Comparison of ENCODE assay signal across 7 cellular contexts in the genomic region with DNA sequence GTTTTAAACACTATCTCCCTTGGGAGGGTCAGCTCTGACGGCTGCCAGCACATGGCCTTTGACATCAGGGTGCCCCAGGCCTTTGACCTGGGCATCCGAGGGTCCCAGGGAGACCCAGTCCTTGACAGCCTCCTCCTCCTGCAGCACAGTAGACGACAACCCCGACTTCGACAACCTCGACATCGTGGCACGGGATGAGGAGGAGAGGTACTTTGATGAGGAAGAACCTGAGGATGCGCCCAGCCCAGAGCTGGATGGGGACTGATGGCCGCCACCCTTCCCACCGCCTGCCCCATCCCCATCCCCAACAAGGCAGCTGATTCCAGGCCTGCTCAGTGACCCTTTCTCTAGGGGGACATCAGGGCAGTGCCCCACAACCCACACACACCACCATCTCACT. TPM values are rescaled to one million over a fixed set of nuclear protein-coding genes. Genes with fewer than 3 reads are reported as not detected.
A peak's percentile ranks its signal among the peaks of the same experiment; 100 is the strongest.
DNase-seq lines count a peak whose midpoint lies in the region; ATAC-seq, FAIRE-seq and TF ChIP-seq lines count a peak whose summit lies in the region.
"Had no signal": no experiment of that assay in that cellular context is flagged by ENCODE, and none has a peak within 500 bp of the region (broad histone marks: within the 10 kb centered on the region; RNA-seq: fewer than 3 reads in every experiment).

No MANE protein-coding gene starts in this region.

- peak overlapping the region; percentile 62 for H3K4me2 ChIP-seq in A549

- peaks cover 42% of the 10 kb centered on the region for H3K4me1 Mint-ChIP-seq in memory B cell

- no peak for DNase-seq in A549 (ENCODE audit: low read depth in 1 of 2, low spot score in 1 of 2)
- no peak for DNase-seq in WERI-Rb-1
- DNase-seq in memory B cell (ENCODE audit: low spot score in 2 of 2) = no peak
- no peak for DNase-seq in LoVo (ENCODE audit: low spot score)
- no peak for DNase-seq in MG63
- DNase-seq: activated gamma-delta T cell had no signal

- POLR2A ChIA-PET in A549 (lab: Yijun Ruan, JAX) = interaction anchor here (1.0 to 4.9 kb wide), 5 partner anchors 12 to 117 kb away, joined by 3 to 32 read pairs (median 12); a partner anchor contains a TSS

- no peak overlapping the region for H3K4me3 Mint-ChIP-seq in memory B cell

- H3K9me3 Mint-ChIP-seq in memory B cell = no peaks in the 10 kb centered on the region

- H3K27me3 Mint-ChIP-seq in memory B cell = no peaks in the 10 kb centered on the region

- H3K9me3 ChIP-seq in A549 (no peaks in the 10 kb centered on the region), WERI-Rb-1 (ENCODE audit: severe bottlenecking) (no peaks in the 10 kb centered on the region), MG63 (no peaks in the 10 kb centered on the region)

- no peaks in the 10 kb centered on the region for H3K27me3 ChIP-seq in WERI-Rb-1 (ENCODE audit: insufficient read depth, low read depth, severe bottlenecking)
- no peaks in the 10 kb centered on the region for H3K27me3 ChIP-seq in MG63

- TF ChIP-seq EP300 in A549 (IDR thresholded peaks at IDR 0.05) = no peak

- 98% methylated on average over 11 of the region's 11 CpGs for WGBS in A549 (ENCODE audit: missing lambda C conversion rate)

- H3K36me3 ChIP-seq in WERI-Rb-1 (peaks cover 36% of the 10 kb centered on the region), MG63 (peaks cover 80% of the 10 kb centered on the region)

- TF ChIP-seq CTCF in A549 (IDR thresholded peaks at IDR 0.05) (no peak), WERI-Rb-1 (IDR thresholded peaks at IDR 0.05; ENCODE audit: low read depth, low read length) (no peak)

- H3K27ac ChIP-seq in A549 (peak overlapping the region; percentile 81 to 91), WERI-Rb-1 (peak overlapping the region; percentile 61)

- FAIRE-seq in A549 (lab: Jason Lieb, UNC) = no peak

- ATAC-seq in A549 (no peak), memory B cell (ENCODE audit: low read depth) (no peak), GM21381 (IDR thresholded peaks at IDR 0.05; ENCODE audit: unreplicated experiment) (no peak)

- peaks cover 63% of the 10 kb centered on the region for H3K4me1 ChIP-seq in A549

- H3K36me3 Mint-ChIP-seq in memory B cell = peaks cover 18% of the 10 kb centered on the region

- CTCF ChIA-PET in A549 (lab: Yijun Ruan, JAX) = interaction anchor here (0.6 to 18.6 kb wide), 26 partner anchors 16 to 688 kb away, joined by 3 to 295 read pairs (median 4); a partner anchor contains a TSS

- peak overlapping the region; percentile 89 for H3K27ac Mint-ChIP-seq in memory B cell

- H3K4me3 ChIP-seq in A549 = no peak overlapping the region
- H3K4me3 ChIP-seq in WERI-Rb-1 (ENCODE audit: low read depth, low read length) = no peak overlapping the region
- H3K4me3 ChIP-seq in MG63 = no peak overlapping the region

- no peak for TF ChIP-seq POLR2A in A549 (IDR thresholded peaks at IDR 0.05; ENCODE audit: low read length)

- TF ChIP-seq RAD21 in A549 (conservative IDR thresholded peaks at IDR 0.05 in 1 of 2, IDR thresholded peaks at IDR 0.05 in 1 of 2) = no peak

TF ChIP-seq in A549, 52 proteins besides CTCF, POLR2A, EP300 and RAD21:
- TF ChIP-seq NFE2L2 (conservative IDR thresholded peaks at IDR 0.05; ENCODE audit: low read length) = no peak
- no peak for TF ChIP-seq EHMT2 (IDR thresholded peaks at IDR 0.05; ENCODE audit: low read depth)
- no peak for TF ChIP-seq ZSCAN20 (CRISPR knock-in tag; IDR thresholded peaks at IDR 0.05)
- TF ChIP-seq, protein P1, sequence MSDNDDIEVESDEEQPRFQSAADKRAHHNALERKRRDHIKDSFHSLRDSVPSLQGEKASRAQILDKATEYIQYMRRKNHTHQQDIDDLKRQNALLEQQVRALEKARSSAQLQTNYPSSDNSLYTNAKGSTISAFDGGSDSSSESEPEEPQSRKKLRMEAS (IDR thresholded peaks at IDR 0.05) = no peak
- TF ChIP-seq, protein P2, sequence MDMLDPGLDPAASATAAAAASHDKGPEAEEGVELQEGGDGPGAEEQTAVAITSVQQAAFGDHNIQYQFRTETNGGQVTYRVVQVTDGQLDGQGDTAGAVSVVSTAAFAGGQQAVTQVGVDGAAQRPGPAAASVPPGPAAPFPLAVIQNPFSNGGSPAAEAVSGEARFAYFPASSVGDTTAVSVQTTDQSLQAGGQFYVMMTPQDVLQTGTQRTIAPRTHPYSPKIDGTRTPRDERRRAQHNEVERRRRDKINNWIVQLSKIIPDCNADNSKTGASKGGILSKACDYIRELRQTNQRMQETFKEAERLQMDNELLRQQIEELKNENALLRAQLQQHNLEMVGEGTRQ (IDR thresholded peaks at IDR 0.05) = no peak
- TF ChIP-seq, protein P3, sequence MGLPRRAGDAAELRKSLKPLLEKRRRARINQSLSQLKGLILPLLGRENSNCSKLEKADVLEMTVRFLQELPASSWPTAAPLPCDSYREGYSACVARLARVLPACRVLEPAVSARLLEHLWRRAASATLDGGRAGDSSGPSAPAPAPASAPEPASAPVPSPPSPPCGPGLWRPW (IDR thresholded peaks at IDR 0.05) = no peak
- TF ChIP-seq, protein P4, sequence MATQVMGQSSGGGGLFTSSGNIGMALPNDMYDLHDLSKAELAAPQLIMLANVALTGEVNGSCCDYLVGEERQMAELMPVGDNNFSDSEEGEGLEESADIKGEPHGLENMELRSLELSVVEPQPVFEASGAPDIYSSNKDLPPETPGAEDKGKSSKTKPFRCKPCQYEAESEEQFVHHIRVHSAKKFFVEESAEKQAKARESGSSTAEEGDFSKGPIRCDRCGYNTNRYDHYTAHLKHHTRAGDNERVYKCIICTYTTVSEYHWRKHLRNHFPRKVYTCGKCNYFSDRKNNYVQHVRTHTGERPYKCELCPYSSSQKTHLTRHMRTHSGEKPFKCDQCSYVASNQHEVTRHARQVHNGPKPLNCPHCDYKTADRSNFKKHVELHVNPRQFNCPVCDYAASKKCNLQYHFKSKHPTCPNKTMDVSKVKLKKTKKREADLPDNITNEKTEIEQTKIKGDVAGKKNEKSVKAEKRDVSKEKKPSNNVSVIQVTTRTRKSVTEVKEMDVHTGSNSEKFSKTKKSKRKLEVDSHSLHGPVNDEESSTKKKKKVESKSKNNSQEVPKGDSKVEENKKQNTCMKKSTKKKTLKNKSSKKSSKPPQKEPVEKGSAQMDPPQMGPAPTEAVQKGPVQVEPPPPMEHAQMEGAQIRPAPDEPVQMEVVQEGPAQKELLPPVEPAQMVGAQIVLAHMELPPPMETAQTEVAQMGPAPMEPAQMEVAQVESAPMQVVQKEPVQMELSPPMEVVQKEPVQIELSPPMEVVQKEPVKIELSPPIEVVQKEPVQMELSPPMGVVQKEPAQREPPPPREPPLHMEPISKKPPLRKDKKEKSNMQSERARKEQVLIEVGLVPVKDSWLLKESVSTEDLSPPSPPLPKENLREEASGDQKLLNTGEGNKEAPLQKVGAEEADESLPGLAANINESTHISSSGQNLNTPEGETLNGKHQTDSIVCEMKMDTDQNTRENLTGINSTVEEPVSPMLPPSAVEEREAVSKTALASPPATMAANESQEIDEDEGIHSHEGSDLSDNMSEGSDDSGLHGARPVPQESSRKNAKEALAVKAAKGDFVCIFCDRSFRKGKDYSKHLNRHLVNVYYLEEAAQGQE (IDR thresholded peaks at IDR 0.05) = no peak
- no peak for TF ChIP-seq MAZ (IDR thresholded peaks at IDR 0.05; ENCODE audit: borderline replicate concordance, low read depth, low read length)

RNA-seq across cellular contexts. Expression of a gene that starts 12.5 kb away (rescaled TPM):
- polyA plus RNA-seq in A549 (2011; rRNA removed) (18.7 and 21.4 TPM in 2 replicates), A549 (2017; fragmentation: RNase III; extraction: RNeasy Plus Mini Kit Qiagen cat#74134 plus additional on column Dnase treatment) (26.8 to 29.2 TPM (median 27.6 TPM) in 3 replicates)
- polyA plus RNA-seq in A549 (2012; cell fraction: cytosol; rRNA removed) = 18.9 and 24.5 TPM in 2 replicates
- polyA plus RNA-seq in A549 (2012; cell fraction: nucleus; rRNA removed) = 27.6 and 37.7 TPM in 2 replicates
- 26.4 and 31.9 TPM in 2 replicates for polyA minus RNA-seq in A549 (2011; rRNA and poly(A)+ RNA removed)
- 2.8 and 22.3 TPM in 2 replicates for total RNA-seq in MG63 (2014; rRNA removed; shearing (Covaris generic); ENCODE audit: low replicate concordance)

RNA-seq across cellular contexts. Expression of a gene that starts 31.3 kb away (rescaled TPM):
- polyA plus RNA-seq in A549 (2011; rRNA removed) (6.0 and 13.2 TPM in 2 replicates), A549 (2017; fragmentation: RNase III; extraction: RNeasy Plus Mini Kit Qiagen cat#74134 plus additional on column Dnase treatment) (63.4 to 86.4 TPM (median 83.2 TPM) in 3 replicates)
- 21.3 and 30.8 TPM in 2 replicates for polyA plus RNA-seq in A549 (2012; cell fraction: cytosol; rRNA removed)
- polyA plus RNA-seq in A549 (2012; cell fraction: nucleus; rRNA removed) = 70.8 and 74.9 TPM in 2 replicates
- polyA minus RNA-seq in A549 (2011; rRNA and poly(A)+ RNA removed) = 24.8 and 51.1 TPM in 2 replicates
- total RNA-seq in MG63 (2014; rRNA removed; shearing (Covaris generic); ENCODE audit: low replicate concordance) = 5.6 and 8.6 TPM in 2 replicates

RNA-seq across cellular contexts. Expression of a gene that starts 41.5 kb away (rescaled TPM):
- 17.5 and 19.6 TPM in 2 replicates for polyA plus RNA-seq in A549 (2011; rRNA removed)
- polyA plus RNA-seq in A549 (2012; cell fraction: cytosol; rRNA removed) = 45.5 and 46.6 TPM in 2 replicates
- polyA plus RNA-seq in A549 (2012; cell fraction: nucleus; rRNA removed) = 36.9 and 40.6 TPM in 2 replicates
- polyA plus RNA-seq in A549 (2017; fragmentation: RNase III; extraction: RNeasy Plus Mini Kit Qiagen cat#74134 plus additional on column Dnase treatment) = 22.5 to 26.1 TPM (median 24.4 TPM) in 3 replicates
- 3.8 and 7.4 TPM in 2 replicates for polyA minus RNA-seq in A549 (2011; rRNA and poly(A)+ RNA removed)
- 2.4 and 31.0 TPM in 2 replicates for total RNA-seq in MG63 (2014; rRNA removed; shearing (Covaris generic); ENCODE audit: low replicate concordance)

RNA-seq across cellular contexts. Expression of a gene that starts 53.9 kb away (rescaled TPM):
- polyA plus RNA-seq in A549 (2011; rRNA removed) (5.2 and 6.8 TPM in 2 replicates), A549 (2017; fragmentation: RNase III; extraction: RNeasy Plus Mini Kit Qiagen cat#74134 plus additional on column Dnase treatment) (3.7 to 4.6 TPM (median 4.0 TPM) in 3 replicates)
- 3.8 and 4.8 TPM in 2 replicates for polyA plus RNA-seq in A549 (2012; cell fraction: cytosol; rRNA removed)
- polyA plus RNA-seq in A549 (2012; cell fraction: nucleus; rRNA removed) = 42.0 and 58.0 TPM in 2 replicates
- polyA minus RNA-seq in A549 (2011; rRNA and poly(A)+ RNA removed) = 15.4 and 20.2 TPM in 2 replicates
- 0.64 and 1.5 TPM in 2 replicates for total RNA-seq in MG63 (2014; rRNA removed; shearing (Covaris generic); ENCODE audit: low replicate concordance)

RNA-seq across cellular contexts. Expression of a gene that starts 58.3 kb away (rescaled TPM):
- 89.5 and 117 TPM in 2 replicates for polyA plus RNA-seq in A549 (2011; rRNA removed)
- polyA plus RNA-seq in A549 (2012; cell fraction: cytosol; rRNA removed) = 77.4 and 104 TPM in 2 replicates
- polyA plus RNA-seq in A549 (2012; cell fraction: nucleus; rRNA removed) = 94.8 and 133 TPM in 2 replicates
- polyA plus RNA-seq in A549 (2017; fragmentation: RNase III; extraction: RNeasy Plus Mini Kit Qiagen cat#74134 plus additional on column Dnase treatment) = 272 to 278 TPM (median 273 TPM) in 3 replicates
- 118 and 124 TPM in 2 replicates for polyA minus RNA-seq in A549 (2011; rRNA and poly(A)+ RNA removed)
- total RNA-seq in MG63 (2014; rRNA removed; shearing (Covaris generic); ENCODE audit: low replicate concordance) = 149 and 151 TPM in 2 replicates
